ENCODE assay signal across 1 cellular context in the genomic region with DNA sequence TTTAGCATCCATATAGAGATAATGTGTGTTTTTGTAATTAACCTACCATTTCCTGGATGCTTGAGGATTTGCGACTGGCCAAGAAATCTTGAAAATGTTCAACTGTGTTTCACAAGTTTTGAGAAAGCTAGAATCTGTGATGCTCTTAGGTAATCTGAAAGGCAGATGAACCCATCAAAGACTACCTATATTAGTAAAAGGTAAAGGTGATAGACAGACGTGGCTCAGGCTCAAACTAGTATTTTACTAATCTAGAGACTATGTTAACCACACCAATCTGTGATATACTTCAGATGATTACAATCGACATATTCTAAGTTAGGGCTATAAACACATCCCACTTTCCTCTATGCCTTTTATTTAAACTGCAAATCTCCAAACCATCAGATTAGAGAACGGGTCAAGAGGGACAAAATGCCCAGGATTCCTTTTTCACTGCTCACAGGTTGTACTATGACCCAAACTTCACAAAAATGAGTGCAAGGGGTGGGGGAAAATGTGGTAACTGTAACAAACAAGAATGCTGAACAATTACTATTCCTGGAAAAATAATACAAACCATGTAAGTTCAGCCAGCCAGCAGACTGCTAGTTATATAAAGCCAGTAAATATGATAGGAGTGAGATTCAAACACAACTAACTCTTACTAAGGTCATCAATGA.
TF ChIP-seq lines count a peak whose summit lies in the region.

No MANE protein-coding gene starts in this region.

TF ChIP-seq in SK-N-SH, 30 proteins besides CTCF, POLR2A, EP300 and RAD21 (continued from another document):
- TF ChIP-seq TAF1 (IDR thresholded peaks at IDR 0.05; ENCODE audit: borderline replicate concordance, low read depth, low read length): no peak
- no peak for TF ChIP-seq JUND (IDR thresholded peaks at IDR 0.05)
- no peak for TF ChIP-seq MXI1 (IDR thresholded peaks at IDR 0.05; ENCODE audit: low read depth, low read length)
- TF ChIP-seq, protein P1, sequence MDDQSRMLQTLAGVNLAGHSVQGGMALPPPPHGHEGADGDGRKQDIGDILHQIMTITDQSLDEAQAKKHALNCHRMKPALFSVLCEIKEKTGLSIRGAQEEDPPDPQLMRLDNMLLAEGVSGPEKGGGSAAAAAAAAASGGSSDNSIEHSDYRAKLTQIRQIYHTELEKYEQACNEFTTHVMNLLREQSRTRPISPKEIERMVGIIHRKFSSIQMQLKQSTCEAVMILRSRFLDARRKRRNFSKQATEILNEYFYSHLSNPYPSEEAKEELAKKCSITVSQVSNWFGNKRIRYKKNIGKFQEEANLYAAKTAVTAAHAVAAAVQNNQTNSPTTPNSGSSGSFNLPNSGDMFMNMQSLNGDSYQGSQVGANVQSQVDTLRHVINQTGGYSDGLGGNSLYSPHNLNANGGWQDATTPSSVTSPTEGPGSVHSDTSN (IDR thresholded peaks at IDR 0.05): no peak
- TF ChIP-seq FOSL2 (IDR thresholded peaks at IDR 0.05; ENCODE audit: borderline replicate concordance, low read depth): no peak
